In genomic region chr22:34035209-34035608, GRCh38 we compare ENCODE assay signal across 11 cellular contexts.
"Had no signal": no experiment of that assay in that cellular context is flagged by ENCODE, and none has a peak within 500 bp of the region (broad histone marks: within the 10 kb centered on the region; RNA-seq: fewer than 3 reads in every experiment).

No MANE protein-coding gene starts in this region.

- H3K9ac ChIP-seq: GM23248 had no signal

- H3K36me3 ChIP-seq: HAP-1 had no signal

- H3K27ac ChIP-seq: GM23248 had no signal

- DNase-seq: GM23248, GOT3, H7, H9, HCEC 1CT, HFFc6 had no signal

- H2AFZ ChIP-seq: GM23248, GM23338 had no signal

- H3K4me3 ChIP-seq: GM23248, GM23338, HAP-1 had no signal

- H3K4me3 Mint-ChIP-seq: GM23338, H9, HFFc6 had no signal

- H3K27ac Mint-ChIP-seq: GM23338, H9, HFFc6 had no signal

- H3K4me1 ChIP-seq: HAP-1 had no signal

- H3K9me3 ChIP-seq: HAP-1 had no signal

- ATAC-seq: GM23338, HCT116 had no signal

- H3K4me2 ChIP-seq: GM23338 had no signal

- FAIRE-seq: H1, H54 had no signal
